Comparison of ENCODE assay signal across 1 cellular context in genomic region chr9:98901843-98902242, GRCh38. TPM values are rescaled to one million over a fixed set of nuclear protein-coding genes. Genes with fewer than 3 reads are reported as not detected.
"Had no signal": no experiment of that assay in that cellular context is flagged by ENCODE, and none has a peak within 500 bp of the region (broad histone marks: within the 10 kb centered on the region; RNA-seq: fewer than 3 reads in every experiment).

No MANE protein-coding gene starts in this region.

RNA-seq across cellular contexts. Expression of gene COL15A1, which starts 41.9 kb away (rescaled TPM):
- total RNA-seq: activated T-helper 2 cell treated with anti-CD3 and anti-CD28 coated beads, Interferon-gamma antibody, Interleukin-2, Interleukin-4, amounts not matched to agents 10 μg/mL and 5 μg/mL and 100 μg/mL, durations not matched to agents 14 hours and 24 hours and 36 hours had no signal
